25 cellular contexts compared by ENCODE assay signal in the genomic region with DNA sequence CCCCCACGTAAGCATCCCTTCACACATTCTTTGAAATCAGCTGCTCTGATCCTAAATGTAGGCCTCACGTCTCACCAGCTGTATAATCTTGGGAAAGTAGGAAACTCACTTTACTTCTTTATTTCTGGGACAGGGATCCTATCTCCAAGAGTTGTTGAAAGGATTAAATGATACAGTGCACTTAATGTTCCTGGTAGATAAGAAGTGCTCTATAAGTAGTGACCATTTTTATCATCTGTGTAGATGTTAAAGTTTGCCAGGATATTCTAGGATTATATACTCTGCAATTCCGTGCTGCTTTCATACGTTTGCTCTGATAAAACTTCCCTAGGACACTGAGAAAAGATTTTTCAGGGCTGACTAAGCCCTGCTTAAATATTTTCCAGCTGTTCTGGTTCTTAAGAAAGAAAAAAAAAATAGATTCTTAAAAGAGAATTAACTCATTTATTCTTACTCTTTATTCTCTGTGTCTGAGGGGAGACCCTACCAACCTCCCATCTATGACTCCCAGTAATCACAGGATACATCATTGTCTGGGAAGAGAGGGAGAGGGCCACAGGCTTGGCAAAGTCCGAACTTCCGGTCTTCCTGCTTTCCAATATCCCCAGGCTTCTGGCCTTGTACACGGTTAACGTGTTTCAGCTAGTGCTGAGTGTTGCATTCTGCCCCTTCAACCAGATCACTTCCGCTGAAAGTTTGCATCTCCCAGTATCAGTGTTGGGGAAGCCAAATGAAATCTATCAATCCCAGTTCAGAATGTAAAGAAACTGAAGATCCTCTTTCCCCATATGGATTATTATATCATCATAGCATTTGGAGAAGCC.
A peak's percentile ranks its signal among the peaks of the same experiment; 100 is the strongest.
DNase-seq lines count a peak whose midpoint lies in the region; ATAC-seq and TF ChIP-seq lines count a peak whose summit lies in the region.
"Had no signal": no experiment of that assay in that cellular context is flagged by ENCODE, and none has a peak within 500 bp of the region (broad histone marks: within the 10 kb centered on the region; RNA-seq: fewer than 3 reads in every experiment).

No MANE protein-coding gene starts in this region.

- peaks cover 3% of the 10 kb centered on the region for H3K27me3 Mint-ChIP-seq in neural progenitor cell (ENCODE audit: insufficient read depth, low read depth)
- H3K27me3 Mint-ChIP-seq: activated CD4-positive, alpha-beta memory T cell treated with anti-CD3 and anti-CD28 coated beads, Interleukin-2, amount 10 ng/mL, durations not matched to agents 7 days and 5 days; activated naive CD8-positive, alpha-beta T cell; CD4-positive, alpha-beta T cell had no signal

- no peak overlapping the region for H3K27ac Mint-ChIP-seq in neural progenitor cell
- H3K27ac Mint-ChIP-seq: activated CD4-positive, alpha-beta memory T cell treated with anti-CD3 and anti-CD28 coated beads, Interleukin-2, amount 10 ng/mL, durations not matched to agents 7 days and 5 days; activated naive CD8-positive, alpha-beta T cell; CD4-positive, alpha-beta T cell; nephron had no signal

- H3K27me3 ChIP-seq in neural progenitor cell: no peaks in the 10 kb centered on the region

- no peaks in the 10 kb centered on the region for H3K79me2 ChIP-seq in neural progenitor cell (ENCODE audit: low read depth)

- TF ChIP-seq CTCF in coronary artery (IDR thresholded peaks at IDR 0.05) (no peak), neural progenitor cell (IDR thresholded peaks at IDR 0.05) (no peak)

- peaks cover 2% of the 10 kb centered on the region for H3K9me3 Mint-ChIP-seq in neural progenitor cell
- H3K9me3 Mint-ChIP-seq: nephron had no signal

- no peak overlapping the region for H3K4me3 Mint-ChIP-seq in neural progenitor cell
- H3K4me3 Mint-ChIP-seq: activated CD4-positive, alpha-beta memory T cell treated with anti-CD3 and anti-CD28 coated beads, Interleukin-2, amount 10 ng/mL, durations not matched to agents 7 days and 5 days; activated naive CD8-positive, alpha-beta T cell; CD4-positive, alpha-beta T cell; nephron had no signal

- H3K4me3 ChIP-seq in coronary artery (no peak overlapping the region), neural progenitor cell (no peak overlapping the region)
- H3K4me3 ChIP-seq: mucosa of descending colon had no signal

- no peaks in the 10 kb centered on the region for H3K4me1 ChIP-seq in neural progenitor cell

- ATAC-seq in GM19324 (IDR thresholded peaks at IDR 0.05; ENCODE audit: low FRiP score, unreplicated experiment): no peak
- no peak for ATAC-seq in left lobe of liver
- ATAC-seq in GM18909 (IDR thresholded peaks at IDR 0.05; ENCODE audit: poor library complexity, unreplicated experiment): no peak
- ATAC-seq: HepG2, mucosa of descending colon had no signal

- H2AFZ ChIP-seq in neural progenitor cell (replicated peaks): peak overlapping the region; percentile 41

- H3K9ac ChIP-seq in neural progenitor cell: no peak overlapping the region

- DNase-seq in COLO829 (ENCODE audit: low spot score) (peak; percentile 51), SHP77 treated with DMSO at 0.1 percent for 48 hours (lab: John Stamatoyannopoulos, UW) (peak; percentile 30), coronary artery (ENCODE audit: low spot score) (no peak), neural progenitor cell (ENCODE audit: low spot score) (no peak), left lobe of liver (ENCODE audit: low spot score) (no peak), SW 1271 (lab: John Stamatoyannopoulos, UW) (no peak)
- DNase-seq: activated CD4-positive, alpha-beta memory T cell treated with anti-CD3 and anti-CD28 coated beads, Interleukin-2, amount 10 ng/mL, durations not matched to agents 7 days and 5 days; activated CD4-positive, CD25-positive, alpha-beta regulatory T cell; CD4-positive, alpha-beta T cell; DMS 273 treated with DMSO at 0.1 percent for 48 hours; effector memory CD4-positive, alpha-beta T cell; GOT3; mucosa of descending colon; NCI-H1092 treated with DMSO at 0.1 percent for 48 hours; NCI-H2029; NCI-H345; NCI-H748 treated with DMSO at 0.1 percent for 48 hours; right cardiac atrium; stimulated activated naive CD4-positive, alpha-beta T cell treated with Interleukin-2 at 50 U/mL for 16 hours had no signal

- no peaks in the 10 kb centered on the region for H3K36me3 ChIP-seq in neural progenitor cell

- H3K4me2 ChIP-seq in neural progenitor cell: no peak overlapping the region

- no peaks in the 10 kb centered on the region for H3K4me1 Mint-ChIP-seq in neural progenitor cell
- H3K4me1 Mint-ChIP-seq: activated CD4-positive, alpha-beta memory T cell treated with anti-CD3 and anti-CD28 coated beads, Interleukin-2, amount 10 ng/mL, durations not matched to agents 7 days and 5 days; nephron had no signal

- no peaks in the 10 kb centered on the region for H3F3A ChIP-seq in neural progenitor cell (ENCODE audit: low read depth)

- H3K9me3 ChIP-seq in neural progenitor cell (ENCODE audit: low read depth): no peaks in the 10 kb centered on the region

- peak overlapping the region; percentile 37 to 42 for H3K27ac ChIP-seq in coronary artery
- no peak overlapping the region for H3K27ac ChIP-seq in neural progenitor cell
- H3K27ac ChIP-seq: RWPE1 had no signal

- H4K20me1 ChIP-seq in neural progenitor cell (ENCODE audit: low read depth): no peaks in the 10 kb centered on the region

- no peaks in the 10 kb centered on the region for H3K36me3 Mint-ChIP-seq in neural progenitor cell
- H3K36me3 Mint-ChIP-seq: activated naive CD8-positive, alpha-beta T cell had no signal

Comparison
In these comparisons a context has a peak if more than half of its experiments do, and no peak if none do; other contexts are left out.
1. DNase-seq: peak in COLO829 (single experiment) and SHP77 treated with DMSO at 0.1 percent for 48 hours (single experiment); none in coronary artery (single experiment), neural progenitor cell (single experiment), left lobe of liver (single experiment) and SW 1271 (0 of 2).